ENCODE assay signal across 8 cellular contexts in genomic region chr17:27609606-27610303, GRCh38. TPM values are rescaled to one million over a fixed set of nuclear protein-coding genes. Genes with fewer than 3 reads are reported as not detected.
A peak's percentile ranks its signal among the peaks of the same experiment; 100 is the strongest.
DNase-seq lines count a peak whose midpoint lies in the region; ATAC-seq, FAIRE-seq and TF ChIP-seq lines count a peak whose summit lies in the region.

No MANE protein-coding gene starts in this region.

- no peaks in the 10 kb centered on the region for H3K9me1 ChIP-seq in endothelial cell of umbilical vein (replicated peaks; ENCODE audit: control insufficient read depth, extremely low read depth, insufficient read depth, low read length)

- no peaks in the 10 kb centered on the region for H3K27me3 ChIP-seq in OCI-LY1 (ENCODE audit: insufficient read depth, low read length)
- no peaks in the 10 kb centered on the region for H3K27me3 ChIP-seq in endothelial cell of umbilical vein (ENCODE audit: control insufficient read depth in 2 of 2, insufficient read depth in 2 of 2, low read length in 2 of 2)

- H3K4me2 ChIP-seq in OCI-LY1 (ENCODE audit: low read length) (no peak overlapping the region), endothelial cell of umbilical vein (ENCODE audit: insufficient read depth, low read length) (no peak overlapping the region)

- H3K27me3 Mint-ChIP-seq in activated CD4-positive, alpha-beta T cell treated with anti-CD3 and anti-CD28 coated beads, Interleukin-2, amount 10 ng/mL, durations not matched to agents 24 days and 14 days: no peaks in the 10 kb centered on the region
- H3K27me3 Mint-ChIP-seq in nephron (ENCODE audit: low read depth): no peaks in the 10 kb centered on the region

- H3K36me3 ChIP-seq in OCI-LY1 (ENCODE audit: insufficient read depth, low read length) (no peaks in the 10 kb centered on the region), endothelial cell of umbilical vein (ENCODE audit: control insufficient read depth in 2 of 2, extremely low read depth in 1 of 2, insufficient read depth in 2 of 2, low read length in 2 of 2) (peaks cover 31 to 59% of the 10 kb centered on the region in 2 experiments)

- no peak for ATAC-seq in GM21529 (IDR thresholded peaks at IDR 0.05; ENCODE audit: unreplicated experiment)

- H3K4me3 Mint-ChIP-seq in activated CD4-positive, alpha-beta T cell treated with anti-CD3 and anti-CD28 coated beads, Interleukin-2, amount 10 ng/mL, durations not matched to agents 24 days and 14 days: no peak overlapping the region
- H3K4me3 Mint-ChIP-seq in nephron: no peak overlapping the region

- no peaks in the 10 kb centered on the region for H3K9me3 Mint-ChIP-seq in activated CD4-positive, alpha-beta T cell treated with anti-CD3 and anti-CD28 coated beads, Interleukin-2, amount 10 ng/mL, durations not matched to agents 24 days and 14 days
- H3K9me3 Mint-ChIP-seq in nephron: no peaks in the 10 kb centered on the region

- H3K79me2 ChIP-seq in OCI-LY1 (ENCODE audit: insufficient read depth, low read length) (no peaks in the 10 kb centered on the region), endothelial cell of umbilical vein (ENCODE audit: control insufficient read depth, insufficient read depth, low read length) (no peaks in the 10 kb centered on the region)

- H3K9ac ChIP-seq in OCI-LY1 (ENCODE audit: low read length) (no peak overlapping the region), endothelial cell of umbilical vein (replicated peaks; ENCODE audit: extremely low read depth, insufficient read depth, low read length) (no peak overlapping the region)

- no TSS peak for BruUV-seq in endothelial cell of umbilical vein (replicated peaks; lab: Mats Ljungman, UMichigan)

- H3K9me3 ChIP-seq in OCI-LY1 (ENCODE audit: low read length): no peaks in the 10 kb centered on the region
- no peaks in the 10 kb centered on the region for H3K9me3 ChIP-seq in endothelial cell of umbilical vein (replicated peaks; ENCODE audit: control insufficient read depth, insufficient read depth, low read length)

- H3K36me3 Mint-ChIP-seq in activated CD4-positive, alpha-beta T cell treated with anti-CD3 and anti-CD28 coated beads, Interleukin-2, amount 10 ng/mL, durations not matched to agents 24 days and 14 days (ENCODE audit: low read depth): peaks cover 71% of the 10 kb centered on the region
- H3K36me3 Mint-ChIP-seq in nephron (ENCODE audit: low read depth): peaks cover 59% of the 10 kb centered on the region

- H3K4me1 ChIP-seq in OCI-LY1 (ENCODE audit: insufficient read depth, low read length, severe bottlenecking) (no peaks in the 10 kb centered on the region), endothelial cell of umbilical vein (ENCODE audit: control insufficient read depth, extremely low read depth, insufficient read depth, low read length) (no peaks in the 10 kb centered on the region)

- no peaks in the 10 kb centered on the region for H3F3A ChIP-seq in OCI-LY1 (ENCODE audit: insufficient read depth, low read length)

- H3K4me3 ChIP-seq in OCI-LY1 (ENCODE audit: low read depth, low read length, poor library complexity, severe bottlenecking) (no peak overlapping the region), endothelial cell of umbilical vein (replicated peaks in 1 of 3; ENCODE audit: insufficient read depth in 1 of 3, low read depth in 1 of 3, low read length in 3 of 3) (no peak overlapping the region)

- dilution Hi-C loops in endothelial cell of umbilical vein (cut with MboI; ENCODE audit: extremely low pct_ligation_motif_present, low sequenced_read_pairs): no loop called here

- H4K20me1 ChIP-seq in OCI-LY1 (ENCODE audit: insufficient read depth, low read length): no peaks in the 10 kb centered on the region
- no peaks in the 10 kb centered on the region for H4K20me1 ChIP-seq in endothelial cell of umbilical vein (replicated peaks; ENCODE audit: control insufficient read depth, extremely low read depth, insufficient read depth, low read length)

- H2AFZ ChIP-seq in OCI-LY1 (ENCODE audit: low read length) (no peak overlapping the region), endothelial cell of umbilical vein (ENCODE audit: low read depth, low read length) (no peak overlapping the region)

- H3K9me2 ChIP-seq in OCI-LY1 (ENCODE audit: low read depth, low read length): no peaks in the 10 kb centered on the region

- intact Hi-C loops in activated CD4-positive, alpha-beta T cell treated with anti-CD3 and anti-CD28 coated beads, Interleukin-2, amount 10 ng/mL, durations not matched to agents 24 days and 14 days (cut with micrococcal nuclease): no loop called here
- intact Hi-C loops in endothelial cell of umbilical vein (cut with micrococcal nuclease): loop anchor here (1.0 kb wide), 1 partner anchor 42 kb away; no protein-coding TSS in a partner anchor

- peak; percentile 80 for DNase-seq in activated CD4-positive, alpha-beta T cell treated with anti-CD3 and anti-CD28 coated beads, Interleukin-2, amount 10 ng/mL, durations not matched to agents 24 days and 14 days
- no peak for DNase-seq in activated CD4-positive, alpha-beta T cell treated with anti-CD3 and anti-CD28 coated beads for 1 hour
- DNase-seq in endothelial cell of umbilical vein (ENCODE audit: low read depth, low spot score) (peak; percentile 34), DMS79 treated with DMSO at 0.1 percent for 48 hours (lab: John Stamatoyannopoulos, UW) (no peak), NCI-H1694 (lab: John Stamatoyannopoulos, UW) (no peak)

- H3K27ac ChIP-seq in OCI-LY1 (ENCODE audit: low read depth, low read length, poor library complexity, severe bottlenecking): no peak overlapping the region
- no peak overlapping the region for H3K27ac ChIP-seq in endothelial cell of umbilical vein (ENCODE audit: insufficient read depth, low read depth, low read length)

- POLR2A ChIA-PET in endothelial cell of umbilical vein (lab: Charles Lee): no interaction called here

- TF ChIP-seq CTCF in OCI-LY1 (IDR thresholded peaks at IDR 0.05; ENCODE audit: low read length) (peak; percentile 52), endothelial cell of umbilical vein (IDR thresholded peaks at IDR 0.05; ENCODE audit: extremely low read depth in 1 of 2, insufficient read depth in 1 of 2, low read depth in 1 of 2, low read length in 2 of 2) (peak; percentile 35 to 69), nephron (IDR thresholded peaks at IDR 0.05; ENCODE audit: unreplicated experiment in 3 of 3) (peak; percentile 50 to 60 (median 55))

- no peak overlapping the region for H3K27ac Mint-ChIP-seq in activated CD4-positive, alpha-beta T cell treated with anti-CD3 and anti-CD28 coated beads, Interleukin-2, amount 10 ng/mL, durations not matched to agents 24 days and 14 days
- peak overlapping the region in 1 of 3 experiments; percentile 75 for H3K27ac Mint-ChIP-seq in nephron

- H3K4me1 Mint-ChIP-seq in activated CD4-positive, alpha-beta T cell treated with anti-CD3 and anti-CD28 coated beads, Interleukin-2, amount 10 ng/mL, durations not matched to agents 24 days and 14 days: peaks cover 30% of the 10 kb centered on the region
- peaks cover 5% of the 10 kb centered on the region for H3K4me1 Mint-ChIP-seq in nephron

- no peak for FAIRE-seq in endothelial cell of umbilical vein (lab: Jason Lieb, UNC)

- no peak for TF ChIP-seq POLR2A in endothelial cell of umbilical vein (IDR thresholded peaks at IDR 0.05; ENCODE audit: low read depth, low read length)

- CTCF ChIA-PET in endothelial cell of umbilical vein (lab: Charles Lee): interaction anchor here (1.0 to 10.3 kb wide), 13 partner anchors 10 to 373 kb away, joined by 3 to 150 read pairs (median 6); no protein-coding TSS in a partner anchor

TF ChIP-seq in endothelial cell of umbilical vein, 7 proteins besides CTCF, POLR2A, EP300 and RAD21:
- TF ChIP-seq EZH2 (IDR thresholded peaks at IDR 0.05; ENCODE audit: borderline replicate concordance, low read depth, low read length, severe bottlenecking): no peak
- TF ChIP-seq POLR2AphosphoS5 (IDR thresholded peaks at IDR 0.05; ENCODE audit: insufficient read depth, low read depth, low read length): no peak
- TF ChIP-seq MYC (IDR thresholded peaks at IDR 0.05; ENCODE audit: low read depth, low read length): no peak
- no peak for TF ChIP-seq GATA2 (IDR thresholded peaks at IDR 0.05; ENCODE audit: insufficient read depth, insufficient read length, low read depth, low read length)
- no peak for TF ChIP-seq FOS (IDR thresholded peaks at IDR 0.05; ENCODE audit: borderline replicate concordance, insufficient read depth, low read length)
- no peak for TF ChIP-seq JUN (IDR thresholded peaks at IDR 0.05; ENCODE audit: borderline replicate concordance, insufficient read depth, insufficient read length, low read depth)
- no peak for TF ChIP-seq MAX (IDR thresholded peaks at IDR 0.05; ENCODE audit: insufficient read depth, insufficient read length)
TF ChIP-seq in endothelial cell of umbilical vein: peak in this region for 0.

RNA-seq across cellular contexts. Expression of gene LGALS9, which starts 21.2 kb away (rescaled TPM):
- total RNA-seq in activated CD4-positive, alpha-beta T cell treated with anti-CD3 and anti-CD28 coated beads, Interleukin-2, amount 10 ng/mL, durations not matched to agents 24 days and 14 days: 46.4 and 51.6 TPM in 2 replicates
- 32.5 and 52.4 TPM in 2 replicates for total RNA-seq in endothelial cell of umbilical vein
- polyA plus RNA-seq in endothelial cell of umbilical vein: 65.2 and 83.3 TPM in 2 replicates
- 27.0 and 35.2 TPM in 2 replicates for polyA plus RNA-seq in endothelial cell of umbilical vein (2011; cell fraction: cytosol; rRNA removed)
- polyA plus RNA-seq in endothelial cell of umbilical vein (2011; cell fraction: nucleus; rRNA removed): 39.8 and 48.8 TPM in 2 replicates
- 33.2 and 63.8 TPM in 2 replicates for polyA plus RNA-seq in endothelial cell of umbilical vein (2012)
- polyA minus RNA-seq in endothelial cell of umbilical vein: 59.6 and 74.2 TPM in 2 replicates
- not detected for polyA minus RNA-seq in endothelial cell of umbilical vein (2011; cell fraction: cytosol; rRNA and poly(A)+ RNA removed)
- polyA minus RNA-seq in endothelial cell of umbilical vein (2011; cell fraction: nucleus; rRNA and poly(A)+ RNA removed): 21.3 and 25.5 TPM in 2 replicates

Comparison
In these comparisons a context has a peak if more than half of its experiments do, and no peak if none do; other contexts are left out.
1. DNase-seq: peak in activated CD4-positive, alpha-beta T cell treated with anti-CD3 and anti-CD28 coated beads, Interleukin-2, amount 10 ng/mL, durations not matched to agents 24 days and 14 days (single experiment) and endothelial cell of umbilical vein (single experiment); none in activated CD4-positive, alpha-beta T cell treated with anti-CD3 and anti-CD28 coated beads for 1 hour (single experiment), DMS79 treated with DMSO at 0.1 percent for 48 hours (single experiment) and NCI-H1694 (single experiment).
2. Peak in every context shown above with its lines, with median percentiles within 50 percentile points of each other: CTCF ChIP-seq.